8 cellular contexts compared by ENCODE assay signal in genomic region chr4:56976283-56976877, GRCh38. TPM values are rescaled to one million over a fixed set of nuclear protein-coding genes. Genes with fewer than 3 reads are reported as not detected.
DNase-seq lines count a peak whose midpoint lies in the region; ATAC-seq, FAIRE-seq and TF ChIP-seq lines count a peak whose summit lies in the region.

No MANE protein-coding gene starts in this region.

- H3K27ac ChIP-seq in K562 (ENCODE audit: extremely low read depth, low read depth, low read length), result peak overlapping the region; percentile 94; the same call in 2 of the 3 replicates
- H3K27ac ChIP-seq in left lung, result peak overlapping the region in 1 of 2 donors; percentile 94
- H3K27ac ChIP-seq in tibial nerve, result peak overlapping the region in 3 of 4 donors; percentile 36 to 89 (median 87)

- H3K9me1 ChIP-seq in K562 (ENCODE audit: control insufficient read depth, insufficient read depth, low read length), result no peaks in the 10 kb centered on the region

- ATAC-seq in K562, result peak; percentile 17
- ATAC-seq in left lung, result peak; percentile 2
- no peak for ATAC-seq in HG03342 (IDR thresholded peaks at IDR 0.05; ENCODE audit: unreplicated experiment)

- FAIRE-seq in K562 (lab: Jason Lieb, UNC), result no peak

- H2AFZ ChIP-seq in K562 (ENCODE audit: low read depth, low read length), result no peak overlapping the region

- TF ChIP-seq POLR2A in K562 (conservative IDR thresholded peaks at IDR 0.05), result no peak
- no peak for TF ChIP-seq POLR2A in tibial nerve (IDR thresholded peaks at IDR 0.05)

- intact Hi-C loops in K562 (cut with micrococcal nuclease) (loop anchor here (5.0 kb wide), 1 partner anchor 69 kb away; the partner anchor contains the start of gene REST), left lung (cut with DNase I) (no loop called here)

- CTCF ChIA-PET in K562 (lab: Yijun Ruan, JAX; ENCODE audit: low intra/inter-chr PET ratio), result no interaction called here

- H3K36me3 ChIP-seq in K562 (ENCODE audit: control insufficient read depth, insufficient read depth, low read length) (peaks cover 47% of the 10 kb centered on the region), left lung (peaks cover 0 to 36% of the 10 kb centered on the region in 2 donors), tibial nerve (peaks cover 0 to 38% (median 12%) of the 10 kb centered on the region in 3 donors)

- no peak for TF ChIP-seq RAD21 in K562 (CRISPR knock-in tag; conservative IDR thresholded peaks at IDR 0.05 in 1 of 2, IDR thresholded peaks at IDR 0.05 in 1 of 2)

- H3K9ac ChIP-seq in K562 (ENCODE audit: insufficient read depth in 1 of 2, low read depth in 2 of 2, low read length in 2 of 2), result peak overlapping the region; percentile 96 to 99

- POLR2A ChIA-PET in K562 (lab: Yijun Ruan, JAX), result interaction anchor here (0.6 to 6.3 kb wide), 4 partner anchors 11 to 69 kb away, joined by 3 to 61 read pairs (median 11); partner anchors contain the start of gene REST

- H3K4me2 ChIP-seq in K562 (ENCODE audit: insufficient read depth, low read length), result peak overlapping the region; percentile 100

- H3K79me2 ChIP-seq in K562 (ENCODE audit: control insufficient read depth, insufficient read depth, low read length), result peaks cover 71% of the 10 kb centered on the region

- peaks cover 20% of the 10 kb centered on the region for H4K20me1 ChIP-seq in K562 (replicated peaks; ENCODE audit: control insufficient read depth, insufficient read depth, low read length)

- H3K9me3 ChIP-seq in K562 (replicated peaks; ENCODE audit: control insufficient read depth, insufficient read depth, low read depth, low read length) (no peaks in the 10 kb centered on the region; the same call in 1 of the 2 replicates), left lung (peaks cover 0 to 11% of the 10 kb centered on the region in 2 donors), tibial nerve (peaks cover 0 to 23% (median 0%) of the 10 kb centered on the region in 4 donors)

- in situ Hi-C loops in K562 (cut with MboI), result no loop called here

- H3K4me1 ChIP-seq in K562 (replicated peaks in 1 of 2; ENCODE audit: control insufficient read depth in 2 of 2, insufficient read depth in 2 of 2, low read length in 2 of 2) (peaks cover 16 to 28% of the 10 kb centered on the region in 2 experiments; a peak in 4 of 5 replicates), left lung (peaks cover 26 to 47% of the 10 kb centered on the region in 2 donors), tibial nerve (peaks cover 0 to 44% (median 31%) of the 10 kb centered on the region in 4 donors)

- H3K27me3 ChIP-seq in K562 (ENCODE audit: control insufficient read depth in 2 of 2, insufficient read depth in 2 of 2, low read length in 2 of 2) (no peaks in the 10 kb centered on the region), left lung (no peaks in the 10 kb centered on the region), tibial nerve (no peaks in the 10 kb centered on the region)

- no peak for TF ChIP-seq EP300 in K562 (IDR thresholded peaks at IDR 0.05; ENCODE audit: low read length)
- no peak for TF ChIP-seq EP300 in tibial nerve (IDR thresholded peaks at IDR 0.05)

- DNase-seq in D341Med (ENCODE audit: low spot score) (peak; percentile 47), K562 (ENCODE audit: extremely low read depth in 1 of 4, low spot score in 3 of 4) (peak; percentile 14 to 38 (median 17)), left lung (peak in 1 of 2 donors; percentile 38), tibial nerve (ENCODE audit: low spot score in 2 of 2) (no peak), NCI-H510A treated with DMSO at 0.1 percent for 48 hours (lab: John Stamatoyannopoulos, UW) (no peak), NCI-H2029 (lab: John Stamatoyannopoulos, UW) (no peak)
- no peak for DNase-seq in Jurkat, Clone E6-1 (ENCODE audit: low read depth, low spot score)

- WGBS in K562 (ENCODE audit: insufficient coverage, low coverage, missing lambda C conversion rate), result 1% methylated on average over 33 of the region's 36 CpGs
- WGBS in tibial nerve, 2 donors, result 8 to 12% methylated on average over 6 to 21 of the region's 36 CpGs

- peak overlapping the region; percentile 100 for H3K4me3 ChIP-seq in Jurkat, Clone E6-1 (ENCODE audit: low read length)
- H3K4me3 ChIP-seq in K562 (peak overlapping the region; percentile 98), left lung (peak overlapping the region; percentile 62 to 95), tibial nerve (peak overlapping the region; percentile 74 to 92 (median 88))

- TF ChIP-seq CTCF in K562 (IDR thresholded peaks at IDR 0.05 in 2 of 3, conservative IDR thresholded peaks at IDR 0.05 in 1 of 3; ENCODE audit: insufficient read depth in 2 of 3, low read depth in 1 of 3, low read length in 3 of 3), result no peak
- TF ChIP-seq CTCF in left lung (IDR thresholded peaks at IDR 0.05), result no peak
- TF ChIP-seq CTCF in tibial nerve (IDR thresholded peaks at IDR 0.05), result no peak

- no TSS peak for BruUV-seq in K562 (replicated peaks; lab: Mats Ljungman, UMichigan)

TF ChIP-seq in K562, 482 proteins besides CTCF, POLR2A, EP300 and RAD21 (continues in another document):
- 0 out of 2 replicates have a peak, but pooled peaks have one; percentile 52 for TF ChIP-seq ZNF232 (CRISPR knock-in tag; IDR thresholded peaks at IDR 0.05)
- 0 out of 2 replicates have a peak, but pooled peaks have one; percentile 66 for TF ChIP-seq KAT7 (CRISPR knock-in tag; IDR thresholded peaks at IDR 0.05; ENCODE audit: borderline replicate concordance)
- no peak for TF ChIP-seq HMG20A (CRISPR knock-in tag; conservative IDR thresholded peaks at IDR 0.05)
- TF ChIP-seq ATF4 (CRISPR knock-in tag; IDR thresholded peaks at IDR 0.05), result no peak
- peak; percentile 93 for TF ChIP-seq HNRNPLL (IDR thresholded peaks at IDR 0.05; ENCODE audit: low read depth, low read length, poor library complexity, severe bottlenecking)
- TF ChIP-seq ETV6 (IDR thresholded peaks at IDR 0.05; ENCODE audit: borderline replicate concordance in 1 of 2, low read depth in 2 of 2, low read length in 1 of 2), result no peak
- TF ChIP-seq ETV6 (CRISPR knock-in tag; IDR thresholded peaks at IDR 0.05; ENCODE audit: borderline replicate concordance), result peak; percentile 61; the same call in 1 of the 2 replicates
- TF ChIP-seq BRCA1 (IDR thresholded peaks at IDR 0.05), result no peak
- no peak for TF ChIP-seq BRCA1 (CRISPR knock-in tag; IDR thresholded peaks at IDR 0.05)

RNA-seq across cellular contexts. Expression of gene NOA1, which starts 1.0 kb away (rescaled TPM):
- polyA plus RNA-seq in Jurkat, Clone E6-1 (2012; ENCODE audit: insufficient read depth, insufficient read length), result 27.3 TPM
- total RNA-seq in K562 (2011; cell fraction: chromatin; rRNA removed; ENCODE audit: low replicate concordance), result 7.9 and 14.0 TPM in 2 replicates
- total RNA-seq in K562 (2011; cell fraction: nucleolus; rRNA removed), result 14.3 and 17.8 TPM in 2 replicates
- 11.2 and 12.8 TPM in 2 replicates for total RNA-seq in K562 (2011; cell fraction: nucleoplasm; rRNA removed)
- total RNA-seq in K562 (2014; rRNA removed) (26.6 and 28.2 TPM in 2 replicates), K562 (2014; rRNA removed; fragmentation: Illumina TruSeq; extraction: Trizol) (11.9 and 12.3 TPM in 2 replicates), K562 (2015; rRNA removed; fragmentation: Illumina TruSeq; extraction: Trizol) (13.5 and 14.7 TPM in 2 replicates), K562 (2021) (25.4 and 25.7 TPM in 2 replicates), left lung (10 to 100 TPM; 11.3 to 13.3 TPM), tibial nerve (10 to 100 TPM; 21.9 to 24.7 (median 23.2) TPM)
- polyA plus RNA-seq in K562 (2011; rRNA removed) (16.7 and 21.4 TPM in 2 replicates), K562 (2014; fragmentation: Illumina TruSeq; extraction: Trizol) (16.5 and 17.4 TPM in 2 replicates), K562 (2014; fragmentation: Nextera tagmentation; extraction: Ambion mirVana) (1 to 10 TPM; 2.6 to 3.9 TPM), K562 (2014; rRNA removed) (22.1 and 24.6 TPM in 2 replicates)
- polyA plus RNA-seq in K562 (2011; cell fraction: cytosol; rRNA removed), result 19.8 and 26.9 TPM in 2 replicates
- 12.2 and 14.7 TPM in 2 replicates for polyA plus RNA-seq in K562 (2011; cell fraction: nucleus; rRNA removed)
- 14.5 and 32.7 TPM in 2 replicates for polyA plus RNA-seq in K562 (2012)
- polyA minus RNA-seq in K562 (2011; rRNA and poly(A)+ RNA removed), result 16.5 and 21.0 TPM in 2 replicates
- polyA minus RNA-seq in K562 (2011; cell fraction: cytosol; rRNA and poly(A)+ RNA removed), result 12.8 and 14.0 TPM in 2 replicates
- polyA minus RNA-seq in K562 (2011; cell fraction: nucleus; rRNA and poly(A)+ RNA removed), result 11.0 and 15.3 TPM in 2 replicates

RNA-seq across cellular contexts. Expression of gene POLR2B, which starts 2.3 kb away (rescaled TPM):
- polyA plus RNA-seq in Jurkat, Clone E6-1 (2012; ENCODE audit: insufficient read depth, insufficient read length), result 95.2 TPM
- total RNA-seq in K562 (2011; cell fraction: chromatin; rRNA removed; ENCODE audit: low replicate concordance), result 125 and 404 TPM in 2 replicates
- total RNA-seq in K562 (2011; cell fraction: nucleolus; rRNA removed), result 50.9 and 59.2 TPM in 2 replicates
- total RNA-seq in K562 (2011; cell fraction: nucleoplasm; rRNA removed), result 92.2 and 102 TPM in 2 replicates
- total RNA-seq in K562 (2014; rRNA removed), result 118 and 142 TPM in 2 replicates
- total RNA-seq in K562 (2014; rRNA removed; fragmentation: Illumina TruSeq; extraction: Trizol), result 158 and 177 TPM in 2 replicates
- total RNA-seq in K562 (2015; rRNA removed; fragmentation: Illumina TruSeq; extraction: Trizol), result 143 and 154 TPM in 2 replicates
- 134 TPM in 2 replicates for total RNA-seq in K562 (2021)
- 192 and 208 TPM in 2 replicates for polyA plus RNA-seq in K562 (2011; rRNA removed)
- polyA plus RNA-seq in K562 (2011; cell fraction: cytosol; rRNA removed), result 43.2 and 88.2 TPM in 2 replicates
- 195 and 415 TPM in 2 replicates for polyA plus RNA-seq in K562 (2011; cell fraction: nucleus; rRNA removed)
- 92.3 and 108 TPM in 2 replicates for polyA plus RNA-seq in K562 (2012)
- polyA plus RNA-seq in K562 (2014; fragmentation: Illumina TruSeq; extraction: Trizol), result 136 and 140 TPM in 2 replicates
- polyA plus RNA-seq in K562 (2014; fragmentation: Nextera tagmentation; extraction: Ambion mirVana), result 100 to 1,000 TPM in 1 of 2 experiments, 10 to 100 TPM in 1; 60.9 to 108 TPM
- 128 and 147 TPM in 2 replicates for polyA plus RNA-seq in K562 (2014; rRNA removed)
- 237 and 245 TPM in 2 replicates for polyA minus RNA-seq in K562 (2011; rRNA and poly(A)+ RNA removed)
- polyA minus RNA-seq in K562 (2011; cell fraction: cytosol; rRNA and poly(A)+ RNA removed), result 61.9 and 62.2 TPM in 2 replicates
- 61.3 and 147 TPM in 2 replicates for polyA minus RNA-seq in K562 (2011; cell fraction: nucleus; rRNA and poly(A)+ RNA removed)
- 10 to 100 TPM; 62.1 to 77.8 TPM for total RNA-seq in left lung
- 10 to 100 TPM; 42.8 to 84.9 (median 70.9) TPM for total RNA-seq in tibial nerve

Comparison
In these comparisons a context has a peak if more than half of its experiments do, and no peak if none do; other contexts are left out.
1. DNase-seq: peak in D341Med (single experiment) and K562 (4 of 4); none in Jurkat, Clone E6-1 (single experiment), tibial nerve (0 of 2), NCI-H510A treated with DMSO at 0.1 percent for 48 hours (single experiment) and NCI-H2029 (single experiment).
2. Peak in every context shown above with its lines, with median percentiles within 50 percentile points of each other: H3K4me3 ChIP-seq.